1 cellular context compared by ENCODE assay signal in the genomic region with DNA sequence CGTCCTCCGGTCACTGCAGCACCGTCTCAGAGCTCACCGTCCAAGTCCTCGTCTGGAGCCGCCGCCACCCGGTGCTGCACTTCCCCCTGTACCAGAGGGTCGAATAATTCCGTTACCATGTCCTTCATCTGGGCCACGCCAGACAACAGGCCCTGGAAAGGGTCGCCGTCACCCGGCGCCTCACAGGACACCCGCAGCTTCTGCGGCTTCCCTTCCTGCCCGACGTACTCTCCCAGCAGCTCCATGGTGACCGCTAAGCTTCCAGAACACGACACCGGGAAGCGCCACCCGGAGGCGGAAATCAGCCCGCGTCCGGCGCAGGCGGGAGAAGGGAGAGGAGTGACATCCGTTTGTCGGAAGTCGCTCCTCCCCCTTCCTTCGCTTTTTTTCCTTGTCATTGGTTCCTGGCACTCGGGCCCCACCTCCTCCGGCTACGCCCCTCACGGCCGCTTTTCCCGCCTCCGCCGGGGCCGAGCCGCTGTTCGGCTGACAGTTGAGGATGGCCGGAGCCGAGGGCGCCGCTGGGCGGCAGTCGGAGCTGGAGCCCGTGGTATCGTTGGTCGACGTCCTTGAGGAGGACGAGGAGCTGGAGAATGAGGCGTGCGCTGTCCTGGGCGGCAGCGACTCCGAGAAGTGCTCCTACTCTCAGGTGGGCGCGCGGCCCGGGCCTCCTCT.
TF ChIP-seq lines count a peak whose summit lies in the region.

A gene with protein sequence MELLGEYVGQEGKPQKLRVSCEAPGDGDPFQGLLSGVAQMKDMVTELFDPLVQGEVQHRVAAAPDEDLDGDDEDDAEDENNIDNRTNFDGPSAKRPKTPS (minus strand): TSS at position 273 of the 675 bp plus-strand sequence. CDS start 28 bp downstream, at position 245.
A gene with protein sequence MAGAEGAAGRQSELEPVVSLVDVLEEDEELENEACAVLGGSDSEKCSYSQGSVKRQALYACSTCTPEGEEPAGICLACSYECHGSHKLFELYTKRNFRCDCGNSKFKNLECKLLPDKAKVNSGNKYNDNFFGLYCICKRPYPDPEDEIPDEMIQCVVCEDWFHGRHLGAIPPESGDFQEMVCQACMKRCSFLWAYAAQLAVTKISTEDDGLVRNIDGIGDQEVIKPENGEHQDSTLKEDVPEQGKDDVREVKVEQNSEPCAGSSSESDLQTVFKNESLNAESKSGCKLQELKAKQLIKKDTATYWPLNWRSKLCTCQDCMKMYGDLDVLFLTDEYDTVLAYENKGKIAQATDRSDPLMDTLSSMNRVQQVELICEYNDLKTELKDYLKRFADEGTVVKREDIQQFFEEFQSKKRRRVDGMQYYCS (plus strand): TSS at position 464 of the 675 bp plus-strand sequence. CDS start 36 bp downstream, at position 500.

TF ChIP-seq in GM12878, 131 proteins besides CTCF, POLR2A, EP300 and RAD21 (continued from another document and continues in another):
- TF ChIP-seq TBL1XR1 (IDR thresholded peaks at IDR 0.05; ENCODE audit: low read depth, low read length) (no peak), EZH2 (IDR thresholded peaks at IDR 0.05; ENCODE audit: borderline replicate concordance, control insufficient read depth, low read depth, low read length) (no peak), ZSCAN29 (IDR thresholded peaks at IDR 0.05) (no peak), FOXK2 (IDR thresholded peaks at IDR 0.05) (no peak), SMAD1 (IDR thresholded peaks at IDR 0.05; ENCODE audit: low read depth, partially characterized antibody) (no peak), SIX5 (IDR thresholded peaks at IDR 0.05; ENCODE audit: low read depth, low read length, severe bottlenecking) (no peak), IKZF2 (IDR thresholded peaks at IDR 0.05) (peak; percentile 93 to 95), TARDBP (IDR thresholded peaks at IDR 0.05; ENCODE audit: borderline replicate concordance) (no peak), MYB (IDR thresholded peaks at IDR 0.05; ENCODE audit: borderline replicate concordance, low read depth, low read length) (no peak), ZZZ3 (IDR thresholded peaks at IDR 0.05; ENCODE audit: control insufficient read depth, insufficient read length, low read depth) (no peak), ZNF207 (IDR thresholded peaks at IDR 0.05; ENCODE audit: borderline replicate concordance) (no peak), TAF1 (IDR thresholded peaks at IDR 0.05; ENCODE audit: borderline replicate concordance, low read depth, low read length) (peak; percentile 85), LARP7 (IDR thresholded peaks at IDR 0.05) (peak; percentile 38), ZNF24 (IDR thresholded peaks at IDR 0.05) (no peak), MTA3 (IDR thresholded peaks at IDR 0.05; ENCODE audit: borderline replicate concordance, low read length) (no peak), RFX5 (IDR thresholded peaks at IDR 0.05; ENCODE audit: low read depth, low read length) (0 out of 2 replicates have a peak, but pooled peaks have one; percentile 5), NRF1 (conservative IDR thresholded peaks at IDR 0.05; ENCODE audit: low read depth, low read length) (peak; percentile 33; the same call in 1 of the 2 replicates), FOS (IDR thresholded peaks at IDR 0.05; ENCODE audit: borderline replicate concordance, extremely low read depth, insufficient read length) (no peak), RELA (IDR thresholded peaks at IDR 0.05; ENCODE audit: borderline replicate concordance, partially characterized antibody) (peak; percentile 15), SUZ12 (IDR thresholded peaks at IDR 0.05; ENCODE audit: unreplicated experiment) (no peak), MYC (IDR thresholded peaks at IDR 0.05; ENCODE audit: insufficient read depth, insufficient read length, insufficient replicate concordance, low read length, severe bottlenecking) (no peak), SMC3 (IDR thresholded peaks at IDR 0.05; ENCODE audit: borderline replicate concordance, low read length) (no peak), TCF12 (IDR thresholded peaks at IDR 0.05; ENCODE audit: low read depth, low read length) (0 out of 2 replicates have a peak, but pooled peaks have one; percentile 28), ATF7 (IDR thresholded peaks at IDR 0.05; ENCODE audit: low read depth) (peak; percentile 13; the same call in 1 of the 2 replicates), CREB1 (IDR thresholded peaks at IDR 0.05; ENCODE audit: low read depth) (peak; percentile 89), ASH2L (IDR thresholded peaks at IDR 0.05; ENCODE audit: borderline replicate concordance, low read depth) (no peak), JUND (IDR thresholded peaks at IDR 0.05; ENCODE audit: low read depth, low read length) (no peak)
- TF ChIP-seq, protein P1, sequence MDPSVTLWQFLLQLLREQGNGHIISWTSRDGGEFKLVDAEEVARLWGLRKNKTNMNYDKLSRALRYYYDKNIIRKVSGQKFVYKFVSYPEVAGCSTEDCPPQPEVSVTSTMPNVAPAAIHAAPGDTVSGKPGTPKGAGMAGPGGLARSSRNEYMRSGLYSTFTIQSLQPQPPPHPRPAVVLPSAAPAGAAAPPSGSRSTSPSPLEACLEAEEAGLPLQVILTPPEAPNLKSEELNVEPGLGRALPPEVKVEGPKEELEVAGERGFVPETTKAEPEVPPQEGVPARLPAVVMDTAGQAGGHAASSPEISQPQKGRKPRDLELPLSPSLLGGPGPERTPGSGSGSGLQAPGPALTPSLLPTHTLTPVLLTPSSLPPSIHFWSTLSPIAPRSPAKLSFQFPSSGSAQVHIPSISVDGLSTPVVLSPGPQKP (IDR thresholded peaks at IDR 0.05; ENCODE audit: low read depth, low read length) = peak; percentile 74
- TF ChIP-seq, protein P2, sequence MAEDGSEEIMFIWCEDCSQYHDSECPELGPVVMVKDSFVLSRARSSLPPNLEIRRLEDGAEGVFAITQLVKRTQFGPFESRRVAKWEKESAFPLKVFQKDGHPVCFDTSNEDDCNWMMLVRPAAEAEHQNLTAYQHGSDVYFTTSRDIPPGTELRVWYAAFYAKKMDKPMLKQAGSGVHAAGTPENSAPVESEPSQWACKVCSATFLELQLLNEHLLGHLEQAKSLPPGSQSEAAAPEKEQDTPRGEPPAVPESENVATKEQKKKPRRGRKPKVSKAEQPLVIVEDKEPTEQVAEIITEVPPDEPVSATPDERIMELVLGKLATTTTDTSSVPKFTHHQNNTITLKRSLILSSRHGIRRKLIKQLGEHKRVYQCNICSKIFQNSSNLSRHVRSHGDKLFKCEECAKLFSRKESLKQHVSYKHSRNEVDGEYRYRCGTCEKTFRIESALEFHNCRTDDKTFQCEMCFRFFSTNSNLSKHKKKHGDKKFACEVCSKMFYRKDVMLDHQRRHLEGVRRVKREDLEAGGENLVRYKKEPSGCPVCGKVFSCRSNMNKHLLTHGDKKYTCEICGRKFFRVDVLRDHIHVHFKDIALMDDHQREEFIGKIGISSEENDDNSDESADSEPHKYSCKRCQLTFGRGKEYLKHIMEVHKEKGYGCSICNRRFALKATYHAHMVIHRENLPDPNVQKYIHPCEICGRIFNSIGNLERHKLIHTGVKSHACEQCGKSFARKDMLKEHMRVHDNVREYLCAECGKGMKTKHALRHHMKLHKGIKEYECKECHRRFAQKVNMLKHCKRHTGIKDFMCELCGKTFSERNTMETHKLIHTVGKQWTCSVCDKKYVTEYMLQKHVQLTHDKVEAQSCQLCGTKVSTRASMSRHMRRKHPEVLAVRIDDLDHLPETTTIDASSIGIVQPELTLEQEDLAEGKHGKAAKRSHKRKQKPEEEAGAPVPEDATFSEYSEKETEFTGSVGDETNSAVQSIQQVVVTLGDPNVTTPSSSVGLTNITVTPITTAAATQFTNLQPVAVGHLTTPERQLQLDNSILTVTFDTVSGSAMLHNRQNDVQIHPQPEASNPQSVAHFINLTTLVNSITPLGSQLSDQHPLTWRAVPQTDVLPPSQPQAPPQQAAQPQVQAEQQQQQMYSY (CRISPR knock-in tag; IDR thresholded peaks at IDR 0.05) = no peak
- TF ChIP-seq, protein P3, sequence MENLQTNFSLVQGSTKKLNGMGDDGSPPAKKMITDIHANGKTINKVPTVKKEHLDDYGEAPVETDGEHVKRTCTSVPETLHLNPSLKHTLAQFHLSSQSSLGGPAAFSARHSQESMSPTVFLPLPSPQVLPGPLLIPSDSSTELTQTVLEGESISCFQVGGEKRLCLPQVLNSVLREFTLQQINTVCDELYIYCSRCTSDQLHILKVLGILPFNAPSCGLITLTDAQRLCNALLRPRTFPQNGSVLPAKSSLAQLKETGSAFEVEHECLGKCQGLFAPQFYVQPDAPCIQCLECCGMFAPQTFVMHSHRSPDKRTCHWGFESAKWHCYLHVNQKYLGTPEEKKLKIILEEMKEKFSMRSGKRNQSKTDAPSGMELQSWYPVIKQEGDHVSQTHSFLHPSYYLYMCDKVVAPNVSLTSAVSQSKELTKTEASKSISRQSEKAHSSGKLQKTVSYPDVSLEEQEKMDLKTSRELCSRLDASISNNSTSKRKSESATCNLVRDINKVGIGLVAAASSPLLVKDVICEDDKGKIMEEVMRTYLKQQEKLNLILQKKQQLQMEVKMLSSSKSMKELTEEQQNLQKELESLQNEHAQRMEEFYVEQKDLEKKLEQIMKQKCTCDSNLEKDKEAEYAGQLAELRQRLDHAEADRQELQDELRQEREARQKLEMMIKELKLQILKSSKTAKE (IDR thresholded peaks at IDR 0.05; ENCODE audit: low read depth, poor library complexity, severe bottlenecking) = no peak
- TF ChIP-seq, protein P4, sequence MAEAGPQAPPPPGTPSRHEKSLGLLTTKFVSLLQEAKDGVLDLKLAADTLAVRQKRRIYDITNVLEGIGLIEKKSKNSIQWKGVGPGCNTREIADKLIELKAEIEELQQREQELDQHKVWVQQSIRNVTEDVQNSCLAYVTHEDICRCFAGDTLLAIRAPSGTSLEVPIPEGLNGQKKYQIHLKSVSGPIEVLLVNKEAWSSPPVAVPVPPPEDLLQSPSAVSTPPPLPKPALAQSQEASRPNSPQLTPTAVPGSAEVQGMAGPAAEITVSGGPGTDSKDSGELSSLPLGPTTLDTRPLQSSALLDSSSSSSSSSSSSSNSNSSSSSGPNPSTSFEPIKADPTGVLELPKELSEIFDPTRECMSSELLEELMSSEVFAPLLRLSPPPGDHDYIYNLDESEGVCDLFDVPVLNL (IDR thresholded peaks at IDR 0.05; ENCODE audit: low read depth, low read length) = peak; percentile 83
- TF ChIP-seq, protein P5, sequence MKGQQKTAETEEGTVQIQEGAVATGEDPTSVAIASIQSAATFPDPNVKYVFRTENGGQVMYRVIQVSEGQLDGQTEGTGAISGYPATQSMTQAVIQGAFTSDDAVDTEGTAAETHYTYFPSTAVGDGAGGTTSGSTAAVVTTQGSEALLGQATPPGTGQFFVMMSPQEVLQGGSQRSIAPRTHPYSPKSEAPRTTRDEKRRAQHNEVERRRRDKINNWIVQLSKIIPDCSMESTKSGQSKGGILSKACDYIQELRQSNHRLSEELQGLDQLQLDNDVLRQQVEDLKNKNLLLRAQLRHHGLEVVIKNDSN (IDR thresholded peaks at IDR 0.05; ENCODE audit: borderline replicate concordance, extremely low read length, insufficient read depth, low read depth, low read length) = no peak
- TF ChIP-seq, protein P6, sequence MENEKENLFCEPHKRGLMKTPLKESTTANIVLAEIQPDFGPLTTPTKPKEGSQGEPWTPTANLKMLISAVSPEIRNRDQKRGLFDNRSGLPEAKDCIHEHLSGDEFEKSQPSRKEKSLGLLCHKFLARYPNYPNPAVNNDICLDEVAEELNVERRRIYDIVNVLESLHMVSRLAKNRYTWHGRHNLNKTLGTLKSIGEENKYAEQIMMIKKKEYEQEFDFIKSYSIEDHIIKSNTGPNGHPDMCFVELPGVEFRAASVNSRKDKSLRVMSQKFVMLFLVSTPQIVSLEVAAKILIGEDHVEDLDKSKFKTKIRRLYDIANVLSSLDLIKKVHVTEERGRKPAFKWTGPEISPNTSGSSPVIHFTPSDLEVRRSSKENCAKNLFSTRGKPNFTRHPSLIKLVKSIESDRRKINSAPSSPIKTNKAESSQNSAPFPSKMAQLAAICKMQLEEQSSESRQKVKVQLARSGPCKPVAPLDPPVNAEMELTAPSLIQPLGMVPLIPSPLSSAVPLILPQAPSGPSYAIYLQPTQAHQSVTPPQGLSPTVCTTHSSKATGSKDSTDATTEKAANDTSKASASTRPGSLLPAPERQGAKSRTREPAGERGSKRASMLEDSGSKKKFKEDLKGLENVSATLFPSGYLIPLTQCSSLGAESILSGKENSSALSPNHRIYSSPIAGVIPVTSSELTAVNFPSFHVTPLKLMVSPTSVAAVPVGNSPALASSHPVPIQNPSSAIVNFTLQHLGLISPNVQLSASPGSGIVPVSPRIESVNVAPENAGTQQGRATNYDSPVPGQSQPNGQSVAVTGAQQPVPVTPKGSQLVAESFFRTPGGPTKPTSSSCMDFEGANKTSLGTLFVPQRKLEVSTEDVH (IDR thresholded peaks at IDR 0.05; ENCODE audit: low read depth, partially characterized antibody) = peak; percentile 90
- TF ChIP-seq, protein P7, sequence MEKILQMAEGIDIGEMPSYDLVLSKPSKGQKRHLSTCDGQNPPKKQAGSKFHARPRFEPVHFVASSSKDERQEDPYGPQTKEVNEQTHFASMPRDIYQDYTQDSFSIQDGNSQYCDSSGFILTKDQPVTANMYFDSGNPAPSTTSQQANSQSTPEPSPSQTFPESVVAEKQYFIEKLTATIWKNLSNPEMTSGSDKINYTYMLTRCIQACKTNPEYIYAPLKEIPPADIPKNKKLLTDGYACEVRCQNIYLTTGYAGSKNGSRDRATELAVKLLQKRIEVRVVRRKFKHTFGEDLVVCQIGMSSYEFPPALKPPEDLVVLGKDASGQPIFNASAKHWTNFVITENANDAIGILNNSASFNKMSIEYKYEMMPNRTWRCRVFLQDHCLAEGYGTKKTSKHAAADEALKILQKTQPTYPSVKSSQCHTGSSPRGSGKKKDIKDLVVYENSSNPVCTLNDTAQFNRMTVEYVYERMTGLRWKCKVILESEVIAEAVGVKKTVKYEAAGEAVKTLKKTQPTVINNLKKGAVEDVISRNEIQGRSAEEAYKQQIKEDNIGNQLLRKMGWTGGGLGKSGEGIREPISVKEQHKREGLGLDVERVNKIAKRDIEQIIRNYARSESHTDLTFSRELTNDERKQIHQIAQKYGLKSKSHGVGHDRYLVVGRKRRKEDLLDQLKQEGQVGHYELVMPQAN (conservative IDR thresholded peaks at IDR 0.05) = peak; percentile 81
- TF ChIP-seq, protein P8, sequence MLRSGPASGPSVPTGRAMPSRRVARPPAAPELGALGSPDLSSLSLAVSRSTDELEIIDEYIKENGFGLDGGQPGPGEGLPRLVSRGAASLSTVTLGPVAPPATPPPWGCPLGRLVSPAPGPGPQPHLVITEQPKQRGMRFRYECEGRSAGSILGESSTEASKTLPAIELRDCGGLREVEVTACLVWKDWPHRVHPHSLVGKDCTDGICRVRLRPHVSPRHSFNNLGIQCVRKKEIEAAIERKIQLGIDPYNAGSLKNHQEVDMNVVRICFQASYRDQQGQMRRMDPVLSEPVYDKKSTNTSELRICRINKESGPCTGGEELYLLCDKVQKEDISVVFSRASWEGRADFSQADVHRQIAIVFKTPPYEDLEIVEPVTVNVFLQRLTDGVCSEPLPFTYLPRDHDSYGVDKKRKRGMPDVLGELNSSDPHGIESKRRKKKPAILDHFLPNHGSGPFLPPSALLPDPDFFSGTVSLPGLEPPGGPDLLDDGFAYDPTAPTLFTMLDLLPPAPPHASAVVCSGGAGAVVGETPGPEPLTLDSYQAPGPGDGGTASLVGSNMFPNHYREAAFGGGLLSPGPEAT (IDR thresholded peaks at IDR 0.05; ENCODE audit: low read depth) = peak; percentile 90
- TF ChIP-seq, protein P9, sequence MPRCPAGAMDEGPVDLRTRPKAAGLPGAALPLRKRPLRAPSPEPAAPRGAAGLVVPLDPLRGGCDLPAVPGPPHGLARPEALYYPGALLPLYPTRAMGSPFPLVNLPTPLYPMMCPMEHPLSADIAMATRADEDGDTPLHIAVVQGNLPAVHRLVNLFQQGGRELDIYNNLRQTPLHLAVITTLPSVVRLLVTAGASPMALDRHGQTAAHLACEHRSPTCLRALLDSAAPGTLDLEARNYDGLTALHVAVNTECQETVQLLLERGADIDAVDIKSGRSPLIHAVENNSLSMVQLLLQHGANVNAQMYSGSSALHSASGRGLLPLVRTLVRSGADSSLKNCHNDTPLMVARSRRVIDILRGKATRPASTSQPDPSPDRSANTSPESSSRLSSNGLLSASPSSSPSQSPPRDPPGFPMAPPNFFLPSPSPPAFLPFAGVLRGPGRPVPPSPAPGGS (IDR thresholded peaks at IDR 0.05; ENCODE audit: borderline replicate concordance, insufficient read depth, low read depth, low read length, poor library complexity, severe bottlenecking) = no peak
